Comparison of ENCODE assay signal across 37 cellular contexts in the genomic region with DNA sequence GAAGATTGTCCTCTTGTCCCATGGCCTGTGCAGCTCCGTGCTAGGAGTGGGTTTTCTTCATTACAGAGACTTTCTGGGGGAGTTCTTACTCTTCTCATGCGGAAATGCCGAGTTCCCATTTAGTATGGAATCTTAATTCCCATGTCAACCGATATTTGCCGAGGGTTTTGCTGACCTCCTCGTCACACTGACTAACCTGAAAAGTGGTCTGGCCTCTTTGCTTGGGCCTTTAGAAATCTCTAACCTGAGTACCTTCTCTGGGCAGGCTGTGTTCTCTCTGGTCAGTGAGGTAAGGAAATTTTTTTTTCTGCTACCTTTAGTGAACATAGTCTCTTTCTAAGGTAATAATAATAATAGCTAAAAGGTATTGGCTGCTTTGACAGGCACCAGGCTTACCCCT. TPM values are rescaled to one million over a fixed set of nuclear protein-coding genes. Genes with fewer than 3 reads are reported as not detected.
"Had no signal": no experiment of that assay in that cellular context is flagged by ENCODE, and none has a peak within 500 bp of the region (broad histone marks: within the 10 kb centered on the region; RNA-seq: fewer than 3 reads in every experiment).

No MANE protein-coding gene starts in this region.

- H3K36me3 ChIP-seq: adrenal gland, ascending aorta, brain microvascular endothelial cell, breast epithelium, cardiac muscle cell had no signal

- ATAC-seq: activated naive CD4-positive, alpha-beta T cell treated with anti-CD3 and anti-CD28 coated beads, Interleukin-2, amount 50 U/mL, for 72 hours; activated naive CD8-positive, alpha-beta T cell treated with anti-CD3 and anti-CD28 coated beads, Interleukin-2, amount 50 U/mL, for 24 hours; activated T-cell treated with anti-CD3 and anti-CD28 coated beads, Interleukin-2, amount 50 U/mL, for 4 hours; activated T-cell treated with anti-CD3 and anti-CD28 coated beads, Interleukin-2, amount 50 U/mL, for 72 hours; activated T-helper 17 cell treated with anti-CD3 and anti-CD28 coated beads, Interleukin-2, amount 50 U/mL, for 72 hours; body of pancreas had no signal

- H3K9me3 Mint-ChIP-seq: activated naive CD4-positive, alpha-beta T cell treated with anti-CD3 and anti-CD28 coated beads for 36 hours; activated naive CD4-positive, alpha-beta T cell treated with anti-CD3 and anti-CD28 coated beads, Interleukin-2, amount 10 ng/mL, durations not matched to agents 7 days and 5 days; activated naive CD4-positive, alpha-beta T cell treated with anti-CD3 and anti-CD28 coated beads, Interleukin-2, amount 50 U/mL, for 24 hours; activated naive CD4-positive, alpha-beta T cell treated with anti-CD3 and anti-CD28 coated beads, Interleukin-2, amount 50 U/mL, for 72 hours; activated naive CD8-positive, alpha-beta T cell treated with anti-CD3 and anti-CD28 coated beads for 36 hours; activated naive CD8-positive, alpha-beta T cell treated with anti-CD3 and anti-CD28 coated beads, Interleukin-2, amount 10 ng/mL, durations not matched to agents 7 days and 5 days; activated naive CD8-positive, alpha-beta T cell treated with anti-CD3 and anti-CD28 coated beads, Interleukin-2, amount 50 U/mL, for 24 hours; activated T-cell treated with anti-CD3 and anti-CD28 coated beads, Interleukin-2, amount 50 U/mL, for 24 hours; activated T-cell treated with anti-CD3 and anti-CD28 coated beads, Interleukin-2, amount 50 U/mL, for 4 hours; activated T-cell treated with anti-CD3 and anti-CD28 coated beads, Interleukin-2, amount 50 U/mL, for 72 hours; activated T-helper 1 cell treated with anti-CD3 and anti-CD28 coated beads, Interleukin-12 subunit alpha, Interleukin-12 subunit beta, Interleukin-2, Interleukin-4 antibody, amounts not matched to agents 30 ng/mL and 10 ng/mL and 1 ng/mL, durations not matched to agents 14 hours and 24 hours and 36 hours; activated T-helper 17 cell treated with anti-CD3 and anti-CD28 coated beads, Interleukin-2, amount 50 U/mL, for 72 hours; activated T-helper 2 cell treated with anti-CD3 and anti-CD28 coated beads, Interferon-gamma antibody, Interleukin-2, Interleukin-4, amounts not matched to agents 10 μg/mL and 5 μg/mL and 100 μg/mL, durations not matched to agents 14 hours and 24 hours and 36 hours; brain; central memory CD8-positive, alpha-beta T cell had no signal

- H3K4me3 ChIP-seq: adrenal gland, ascending aorta, body of pancreas, breast epithelium, cardiac muscle cell had no signal

- H3K4me1 ChIP-seq: breast epithelium had no signal

- DNase-seq: activated effector memory CD4-positive, alpha-beta T cell treated with anti-CD3 and anti-CD28 coated beads, Interleukin-2, amount 50 U/mL, for 16 hours; activated effector memory CD4-positive, alpha-beta T cell treated with Interleukin-2 at 50 U/mL for 16 hours; activated gamma-delta T cell; activated gamma-delta T cell treated with Interleukin-2 at 50 U/mL for 16 hours; activated naive CD4-positive, alpha-beta T cell; activated naive CD4-positive, alpha-beta T cell treated with anti-CD3 and anti-CD28 coated beads for 36 hours; activated naive CD4-positive, alpha-beta T cell treated with anti-CD3 and anti-CD28 coated beads, Interleukin-2, amount 10 ng/mL, durations not matched to agents 7 days and 5 days; activated naive CD4-positive, alpha-beta T cell treated with anti-CD3 and anti-CD28 coated beads, Interleukin-2, amount 50 U/mL, for 16 hours; activated naive CD4-positive, alpha-beta T cell treated with Interleukin-2 at 50 U/mL for 16 hours; activated naive CD8-positive, alpha-beta T cell treated with anti-CD3 and anti-CD28 coated beads for 36 hours; activated naive CD8-positive, alpha-beta T cell treated with anti-CD3 and anti-CD28 coated beads, Interleukin-2, amount 10 ng/mL, durations not matched to agents 7 days and 5 days; activated naive CD8-positive, alpha-beta T cell treated with anti-CD3 and anti-CD28 coated beads, Interleukin-2, amount 50 U/mL, for 24 hours; activated T-cell treated with anti-CD3 and anti-CD28 coated beads, Interleukin-2, amount 50 U/mL, for 24 hours; activated T-cell treated with anti-CD3 and anti-CD28 coated beads, Interleukin-2, amount 50 U/mL, for 4 hours; activated T-cell treated with anti-CD3 and anti-CD28 coated beads, Interleukin-2, amount 50 U/mL, for 48 hours; activated T-cell treated with anti-CD3 and anti-CD28 coated beads, Interleukin-2, amount 50 U/mL, for 72 hours; adrenal gland; amniotic stem cell; amygdala; anterior cingulate cortex; aorta; body of pancreas; brain microvascular endothelial cell; caudate nucleus; central memory CD4-positive, alpha-beta T cell; cerebellar nuclear complex had no signal

- H3K27ac Mint-ChIP-seq: activated naive CD4-positive, alpha-beta T cell treated with anti-CD3 and anti-CD28 coated beads for 36 hours; activated naive CD4-positive, alpha-beta T cell treated with anti-CD3 and anti-CD28 coated beads, Interleukin-2, amount 10 ng/mL, durations not matched to agents 7 days and 5 days; activated naive CD4-positive, alpha-beta T cell treated with anti-CD3 and anti-CD28 coated beads, Interleukin-2, amount 50 U/mL, for 24 hours; activated naive CD4-positive, alpha-beta T cell treated with anti-CD3 and anti-CD28 coated beads, Interleukin-2, amount 50 U/mL, for 72 hours; activated naive CD8-positive, alpha-beta T cell; activated naive CD8-positive, alpha-beta T cell treated with anti-CD3 and anti-CD28 coated beads for 36 hours; activated naive CD8-positive, alpha-beta T cell treated with anti-CD3 and anti-CD28 coated beads, Interleukin-2, amount 10 ng/mL, durations not matched to agents 7 days and 5 days; activated naive CD8-positive, alpha-beta T cell treated with anti-CD3 and anti-CD28 coated beads, Interleukin-2, amount 50 U/mL, for 24 hours; activated T-cell treated with anti-CD3 and anti-CD28 coated beads, Interleukin-2, amount 50 U/mL, for 24 hours; activated T-cell treated with anti-CD3 and anti-CD28 coated beads, Interleukin-2, amount 50 U/mL, for 72 hours; activated T-helper 1 cell treated with anti-CD3 and anti-CD28 coated beads, Interleukin-12 subunit alpha, Interleukin-12 subunit beta, Interleukin-2, Interleukin-4 antibody, amounts not matched to agents 30 ng/mL and 10 ng/mL and 1 ng/mL, durations not matched to agents 14 hours and 24 hours and 36 hours; activated T-helper 17 cell treated with anti-CD3 and anti-CD28 coated beads, Interleukin-2, amount 50 U/mL, for 72 hours; activated T-helper 2 cell treated with anti-CD3 and anti-CD28 coated beads, Interferon-gamma antibody, Interleukin-2, Interleukin-4, amounts not matched to agents 10 μg/mL and 5 μg/mL and 100 μg/mL, durations not matched to agents 14 hours and 24 hours and 36 hours; brain had no signal

- H3K27ac ChIP-seq: adrenal gland, ascending aorta, body of pancreas, brain microvascular endothelial cell, breast epithelium, cardiac muscle cell had no signal

- H3K4me1 Mint-ChIP-seq: brain; central memory CD8-positive, alpha-beta T cell had no signal

- H3K36me3 Mint-ChIP-seq: activated naive CD4-positive, alpha-beta T cell treated with anti-CD3 and anti-CD28 coated beads, Interleukin-2, amount 10 ng/mL, durations not matched to agents 7 days and 5 days; activated naive CD4-positive, alpha-beta T cell treated with anti-CD3 and anti-CD28 coated beads, Interleukin-2, amount 50 U/mL, for 24 hours; activated naive CD8-positive, alpha-beta T cell; activated naive CD8-positive, alpha-beta T cell treated with anti-CD3 and anti-CD28 coated beads for 36 hours; brain had no signal

- H3K9me3 ChIP-seq: adrenal gland, ascending aorta, body of pancreas, breast epithelium had no signal

- H3K4me3 Mint-ChIP-seq: activated naive CD4-positive, alpha-beta T cell treated with anti-CD3 and anti-CD28 coated beads for 36 hours; activated naive CD4-positive, alpha-beta T cell treated with anti-CD3 and anti-CD28 coated beads, Interleukin-2, amount 10 ng/mL, durations not matched to agents 7 days and 5 days; activated naive CD4-positive, alpha-beta T cell treated with anti-CD3 and anti-CD28 coated beads, Interleukin-2, amount 50 U/mL, for 24 hours; activated naive CD8-positive, alpha-beta T cell; activated naive CD8-positive, alpha-beta T cell treated with anti-CD3 and anti-CD28 coated beads for 36 hours; activated naive CD8-positive, alpha-beta T cell treated with anti-CD3 and anti-CD28 coated beads, Interleukin-2, amount 10 ng/mL, durations not matched to agents 7 days and 5 days; activated naive CD8-positive, alpha-beta T cell treated with anti-CD3 and anti-CD28 coated beads, Interleukin-2, amount 50 U/mL, for 24 hours; activated T-cell treated with anti-CD3 and anti-CD28 coated beads, Interleukin-2, amount 50 U/mL, for 24 hours; activated T-cell treated with anti-CD3 and anti-CD28 coated beads, Interleukin-2, amount 50 U/mL, for 4 hours; activated T-cell treated with anti-CD3 and anti-CD28 coated beads, Interleukin-2, amount 50 U/mL, for 72 hours; activated T-helper 1 cell treated with anti-CD3 and anti-CD28 coated beads, Interleukin-12 subunit alpha, Interleukin-12 subunit beta, Interleukin-2, Interleukin-4 antibody, amounts not matched to agents 30 ng/mL and 10 ng/mL and 1 ng/mL, durations not matched to agents 14 hours and 24 hours and 36 hours; activated T-helper 17 cell treated with anti-CD3 and anti-CD28 coated beads, Interleukin-2, amount 50 U/mL, for 72 hours; brain; central memory CD8-positive, alpha-beta T cell had no signal

- H3K27me3 ChIP-seq: adrenal gland, ascending aorta, body of pancreas, brain microvascular endothelial cell, breast epithelium had no signal

- H3K27me3 Mint-ChIP-seq: brain had no signal

RNA-seq across cellular contexts. Expression of gene EML6, which starts 10.9 kb away (rescaled TPM):
- total RNA-seq: ascending aorta had no signal
